25 cellular contexts compared by ENCODE assay signal in genomic region chr11:130729678-130730300, GRCh38.
"Had no signal": no experiment of that assay in that cellular context is flagged by ENCODE, and none has a peak within 500 bp of the region (broad histone marks: within the 10 kb centered on the region; RNA-seq: fewer than 3 reads in every experiment).

No MANE protein-coding gene starts in this region.

- H3K4me3 Mint-ChIP-seq: activated CD4-positive, alpha-beta memory T cell treated with anti-CD3 and anti-CD28 coated beads, Interleukin-2, amount 10 ng/mL, durations not matched to agents 7 days and 5 days; activated CD4-positive, alpha-beta T cell treated with anti-CD3 and anti-CD28 coated beads for 36 hours; activated naive CD4-positive, alpha-beta T cell treated with anti-CD3 and anti-CD28 coated beads, Interleukin-2, amount 50 U/mL, for 24 hours; activated T-cell treated with anti-CD3 and anti-CD28 coated beads, Interleukin-2, amount 50 U/mL, for 72 hours had no signal

- H3K27ac ChIP-seq: brain microvascular endothelial cell, cardiac muscle cell, Peyer's patch, RWPE1, SJCRH30, WERI-Rb-1 had no signal

- H3K4me2 ChIP-seq: SK-N-SH had no signal

- H3K4me3 ChIP-seq: cardiac muscle cell, Peyer's patch, SJCRH30 had no signal

- H3K4me1 Mint-ChIP-seq: activated CD4-positive, alpha-beta T cell treated with anti-CD3 and anti-CD28 coated beads for 36 hours; activated naive CD4-positive, alpha-beta T cell treated with anti-CD3 and anti-CD28 coated beads, Interleukin-2, amount 50 U/mL, for 24 hours had no signal

- H3K27ac Mint-ChIP-seq: activated CD4-positive, alpha-beta memory T cell treated with anti-CD3 and anti-CD28 coated beads, Interleukin-2, amount 10 ng/mL, durations not matched to agents 7 days and 5 days; activated CD4-positive, alpha-beta T cell treated with anti-CD3 and anti-CD28 coated beads for 36 hours; activated naive CD4-positive, alpha-beta T cell treated with anti-CD3 and anti-CD28 coated beads, Interleukin-2, amount 50 U/mL, for 24 hours; activated T-cell treated with anti-CD3 and anti-CD28 coated beads, Interleukin-2, amount 50 U/mL, for 72 hours; activated T-helper 2 cell treated with anti-CD3 and anti-CD28 coated beads, Interferon-gamma antibody, Interleukin-2, Interleukin-4, amounts not matched to agents 10 μg/mL and 5 μg/mL and 100 μg/mL, durations not matched to agents 14 hours and 24 hours and 36 hours had no signal

- H3K27me3 ChIP-seq: brain microvascular endothelial cell, cardiac muscle cell, Peyer's patch, SJCRH30 had no signal

- H3K4me1 ChIP-seq: Peyer's patch had no signal

- ATAC-seq: activated CD4-positive, alpha-beta T cell treated with anti-CD3 and anti-CD28 coated beads for 36 hours; activated T-cell treated with anti-CD3 and anti-CD28 coated beads, Interleukin-2, amount 50 U/mL, for 72 hours had no signal

- DNase-seq: activated CD4-positive, alpha-beta memory T cell treated with anti-CD3 and anti-CD28 coated beads, Interleukin-2, amount 10 ng/mL, durations not matched to agents 7 days and 5 days; activated CD4-positive, alpha-beta T cell treated with anti-CD3 and anti-CD28 coated beads for 36 hours; activated CD4-positive, alpha-beta T cell treated with anti-CD3 and anti-CD28 coated beads, Interleukin-2, amount 50 U/mL, for 1 hour; activated T-cell treated with anti-CD3 and anti-CD28 coated beads, Interleukin-2, amount 50 U/mL, for 72 hours; amygdala; brain microvascular endothelial cell; NCI-H1048; NCI-H1436; NCI-H1694 treated with DMSO at 0.1 percent for 48 hours; NCI-H2029 treated with DMSO at 0.1 percent for 48 hours; NCI-H345; NCI-H510A; NCI-H526 treated with DMSO at 0.1 percent for 48 hours; NCI-H82; NK-92 treated with Interleukin-12 subunit alpha and Interleukin-12 subunit beta, amount 100 ng/mL, for 24 hours; Peyer's patch; Right ventricle myocardium superior; SJCRH30; SK-N-SH; T-helper 1 cell; WERI-Rb-1 had no signal

- H3K9ac ChIP-seq: SK-N-SH had no signal

- H3K36me3 ChIP-seq: brain microvascular endothelial cell, cardiac muscle cell, Peyer's patch, SJCRH30, WERI-Rb-1 had no signal
